In the genomic region with DNA sequence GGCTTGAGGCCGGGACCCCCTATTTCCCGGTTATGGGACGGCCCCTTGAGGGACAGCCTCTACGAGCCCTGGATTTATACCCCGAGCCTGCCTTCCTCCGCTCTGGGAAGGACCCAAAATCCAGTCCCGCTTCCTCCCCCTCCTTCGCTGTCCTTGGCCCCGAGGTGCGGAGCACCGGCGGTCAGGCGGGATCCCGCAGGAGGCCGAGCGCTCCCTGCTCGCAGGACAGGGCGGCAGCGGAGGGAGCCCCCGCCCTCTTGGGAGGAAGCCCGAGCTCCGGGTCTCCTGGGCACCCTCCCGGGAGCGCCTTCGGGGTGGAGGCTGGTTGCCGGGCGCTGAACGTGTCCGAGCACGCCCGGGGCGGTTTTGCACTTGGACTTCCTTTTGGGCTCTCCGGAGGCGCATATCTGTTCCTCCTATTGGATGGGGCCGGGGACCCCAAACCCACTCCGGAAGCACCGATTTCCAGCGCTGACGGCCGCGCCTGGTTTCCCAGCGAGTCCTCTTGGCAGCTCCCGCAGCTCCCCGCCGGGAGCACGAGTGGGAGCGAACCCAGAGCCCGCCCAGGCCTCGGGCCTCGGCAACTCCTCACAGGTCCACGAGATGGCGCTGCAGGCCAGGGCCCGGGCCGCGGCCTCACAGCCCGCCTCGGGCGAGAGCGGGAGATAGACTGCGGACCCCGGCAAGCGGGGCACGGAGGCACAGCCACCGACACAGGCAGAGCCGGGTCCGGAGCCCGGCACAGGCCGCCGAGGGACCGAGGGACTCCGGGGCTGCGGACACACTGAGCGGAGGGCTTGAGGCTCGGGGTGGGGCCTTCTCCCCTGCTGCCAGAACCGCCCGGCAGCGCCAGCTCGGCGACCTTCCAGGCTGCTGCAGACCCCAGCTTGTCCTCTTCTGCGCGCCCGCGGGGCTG, we compare ENCODE assay signal across 8 cellular contexts. TPM values are rescaled to one million over a fixed set of nuclear protein-coding genes. Genes with fewer than 3 reads are reported as not detected.
DNase-seq lines count a peak whose midpoint lies in the region; ATAC-seq and TF ChIP-seq lines count a peak whose summit lies in the region.

No MANE protein-coding gene starts in this region.

- H3K9me3 ChIP-seq in ectodermal cell (ENCODE audit: control insufficient read depth, low read length) (no peaks in the 10 kb centered on the region), lung (ENCODE audit: control insufficient read depth in 2 of 2, insufficient read depth in 1 of 2, low read length in 1 of 2) (no peaks in the 10 kb centered on the region)

- ATAC-seq in GM18909 (IDR thresholded peaks at IDR 0.05; ENCODE audit: poor library complexity, unreplicated experiment) (peak; percentile 69), HG03280 (IDR thresholded peaks at IDR 0.05; ENCODE audit: unreplicated experiment) (peak; percentile 62), lung (ENCODE audit: insufficient read depth, low FRiP score) (peak; percentile 71)

- H3K4me3 ChIP-seq in ectodermal cell (ENCODE audit: insufficient read depth, low read depth, low read length): peak overlapping the region; percentile 42
- peak overlapping the region; percentile 56 for H3K4me3 ChIP-seq in lung

- H3K27me3 ChIP-seq in ectodermal cell (ENCODE audit: control insufficient read depth, insufficient read depth, low read length, poor library complexity, severe bottlenecking) (peaks cover 96% of the 10 kb centered on the region), lung (ENCODE audit: control insufficient read depth, insufficient read depth) (no peaks in the 10 kb centered on the region)

- H3K4me1 ChIP-seq in ectodermal cell (ENCODE audit: control insufficient read depth, insufficient read depth, low read length) (peaks cover 15% of the 10 kb centered on the region), lung (ENCODE audit: control insufficient read depth in 2 of 2, insufficient read depth in 2 of 2, low read length in 2 of 2) (peaks cover 0 to 7% of the 10 kb centered on the region in 2 donors)

- H3K36me3 ChIP-seq in ectodermal cell (ENCODE audit: control insufficient read depth, insufficient read depth, low read length) (no peaks in the 10 kb centered on the region), lung (ENCODE audit: control insufficient read depth in 2 of 2, insufficient read depth in 2 of 2, low read length in 2 of 2) (peaks cover 0 to 6% of the 10 kb centered on the region in 2 donors)

- DNase-seq in AG08395 (ENCODE audit: low spot score) (peak; percentile 90), NCI-H510A (lab: John Stamatoyannopoulos, UW) (peak; percentile 71), lung (ENCODE audit: low spot score) (peak; percentile 74)
- DNase-seq in activated CD4-positive, alpha-beta T cell treated with anti-CD3 and anti-CD28 coated beads, Interleukin-2, amount 50 U/mL, for 48 hours: peak; percentile 76 to 81
- DNase-seq in stimulated activated CD4-positive, alpha-beta T cell treated with anti-CD3 and anti-CD28 coated beads, TNF-alpha, amount 100 ng/mL, for 24 hours (ENCODE audit: low read depth in 3 of 3): peak; percentile 60 to 65 (median 60)

- TF ChIP-seq CTCF in lung (IDR thresholded peaks at IDR 0.05; ENCODE audit: control extremely low read depth, extremely low read depth): peak; percentile 83

- H3K27ac ChIP-seq in ectodermal cell (ENCODE audit: insufficient read depth, low read depth, low read length, poor library complexity, severe bottlenecking) (no peak overlapping the region), lung (ENCODE audit: low read depth in 1 of 2, low read length in 1 of 2) (peak overlapping the region; percentile 54 to 87)

- 1% methylated on average over 83 of the region's 83 CpGs for WGBS in ectodermal cell, 2 experiments
- 0% methylated on average over 68 to 83 of the region's 83 CpGs for WGBS in lung, 2 donors

RNA-seq across cellular contexts. Expression of a gene that starts 12.6 kb away (rescaled TPM):
- polyA plus RNA-seq in ectodermal cell (2013, experiment 1 of 4): 0.28 TPM
- polyA plus RNA-seq in ectodermal cell (2013, experiment 2 of 4): 0.21 TPM
- 0.11 TPM for polyA plus RNA-seq in ectodermal cell (2013, experiment 3 of 4)
- polyA plus RNA-seq in ectodermal cell (2013, experiment 4 of 4): 0.41 TPM
- 100 to 1,000 TPM; 106 to 155 TPM for total RNA-seq in lung
- polyA plus RNA-seq in lung: 10 to 100 TPM; 44.5 to 52.2 TPM

RNA-seq across cellular contexts. Expression of a gene that starts 40.0 kb away (rescaled TPM):
- polyA plus RNA-seq in ectodermal cell (2013, experiment 1 of 4): not detected
- not detected for polyA plus RNA-seq in ectodermal cell (2013, experiment 2 of 4)
- polyA plus RNA-seq in ectodermal cell (2013, experiment 3 of 4): not detected
- polyA plus RNA-seq in ectodermal cell (2013, experiment 4 of 4): not detected
- 10 to 100 TPM; 28.7 to 53.7 TPM for total RNA-seq in lung
- polyA plus RNA-seq in lung: 10 to 100 TPM in 1 of 2 donors, 1 to 10 TPM in 1; 6.1 to 15.3 TPM
